Comparison of ENCODE assay signal across 8 cellular contexts in genomic region chr11:73760680-73761402, GRCh38. TPM values are rescaled to one million over a fixed set of nuclear protein-coding genes. Genes with fewer than 3 reads are reported as not detected.
DNase-seq lines count a peak whose midpoint lies in the region; FAIRE-seq and TF ChIP-seq lines count a peak whose summit lies in the region.

Gene RAB6A (minus strand): TSS chr11:73761074. CDS start chr11:73760635, 439 bp downstream.

- no peak within 1 kb of the TSS for H2BK120ac ChIP-seq in H9 (ENCODE audit: low read depth, low read length, poor library complexity, severe bottlenecking)

- no peak within 1 kb of the TSS for H2BK5ac ChIP-seq in H9 (ENCODE audit: insufficient read length, low read length)

- H3K36me3 Mint-ChIP-seq in H9 (ENCODE audit: insufficient read depth in 1 of 3, low read depth in 3 of 3) (peaks cover 0 to 4% (median 4%) of the 10 kb centered on the region in 3 experiments; a peak in 2 of 7 replicates), nephron (ENCODE audit: low read depth) (peaks cover 4% of the 10 kb centered on the region)
- peaks cover 3% of the 10 kb centered on the region for H3K36me3 Mint-ChIP-seq in stimulated activated naive CD8-positive, alpha-beta T cell treated with anti-CD3 and anti-CD28 coated beads, Interleukin-15, Interleukin-2, amounts not matched to agents 100 ng/mL and 50 ng/mL, for 24 hours (ENCODE audit: low read depth)

- H4K91ac ChIP-seq in H9 (ENCODE audit: insufficient read length, low read depth, low read length), result no peak within 1 kb of the TSS

- peaks cover 4% of the 10 kb centered on the region for H3K79me1 ChIP-seq in H9 (ENCODE audit: insufficient read depth, low read depth, low read length, poor library complexity, severe bottlenecking)

- peak within 1 kb of the TSS; percentile 98 for H3K4me2 ChIP-seq in H9 (ENCODE audit: insufficient read depth, insufficient read length, low read length)

- H3K27me3 Mint-ChIP-seq in H9 (ENCODE audit: low read depth) (peaks cover 4% of the 10 kb centered on the region; the same call in 1 of the 2 replicates), nephron (ENCODE audit: low read depth) (no peaks in the 10 kb centered on the region)
- no peaks in the 10 kb centered on the region for H3K27me3 Mint-ChIP-seq in stimulated activated naive CD8-positive, alpha-beta T cell treated with anti-CD3 and anti-CD28 coated beads, Interleukin-15, Interleukin-2, amounts not matched to agents 100 ng/mL and 50 ng/mL, for 24 hours

- peak within 1 kb of the TSS; percentile 95 to 98 (median 98) for H3K27ac Mint-ChIP-seq in H9
- peak within 1 kb of the TSS; percentile 95 to 99 (median 99) for H3K27ac Mint-ChIP-seq in nephron
- H3K27ac Mint-ChIP-seq in stimulated activated naive CD8-positive, alpha-beta T cell treated with anti-CD3 and anti-CD28 coated beads, Interleukin-15, Interleukin-2, amounts not matched to agents 100 ng/mL and 50 ng/mL, for 24 hours, result peak within 1 kb of the TSS; percentile 93

- no peak within 1 kb of the TSS for H2AK5ac ChIP-seq in H9 (ENCODE audit: insufficient read length, low read length)

- H3K4me3 Mint-ChIP-seq in H9 (peak within 1 kb of the TSS; percentile 90 to 99), nephron (peak within 1 kb of the TSS; percentile 97 to 99 (median 97))
- H3K4me3 Mint-ChIP-seq in stimulated activated naive CD8-positive, alpha-beta T cell treated with anti-CD3 and anti-CD28 coated beads, Interleukin-15, Interleukin-2, amounts not matched to agents 100 ng/mL and 50 ng/mL, for 24 hours, result peak within 1 kb of the TSS; percentile 93

- no peaks in the 10 kb centered on the region for H3K4me1 ChIP-seq in H9 (ENCODE audit: insufficient read depth, low read length)

- no CpG with 5 or more reads among the region's 74 CpGs for WGBS in H9 (ENCODE audit: extremely low coverage, insufficient read length, low lambda C conversion rate)

- H3K9me3 Mint-ChIP-seq in H9 (no peaks in the 10 kb centered on the region; a peak in 1 of 5 replicates), nephron (no peaks in the 10 kb centered on the region)
- no peaks in the 10 kb centered on the region for H3K9me3 Mint-ChIP-seq in stimulated activated naive CD8-positive, alpha-beta T cell treated with anti-CD3 and anti-CD28 coated beads, Interleukin-15, Interleukin-2, amounts not matched to agents 100 ng/mL and 50 ng/mL, for 24 hours

- no peak within 1 kb of the TSS for H3K27ac ChIP-seq in H9 (ENCODE audit: insufficient read length, low read depth, low read length)

- H3K23me2 ChIP-seq in H9 (ENCODE audit: insufficient read length, low read depth, low read length, poor library complexity, severe bottlenecking), result peaks cover 4% of the 10 kb centered on the region

- H3K79me2 ChIP-seq in H9 (ENCODE audit: insufficient read depth, low read length), result peaks cover 19% of the 10 kb centered on the region; the same call in 1 of the 2 replicates

- H2BK15ac ChIP-seq in H9 (ENCODE audit: low read depth, low read length), result no peak within 1 kb of the TSS

- H2AFZ ChIP-seq in H9 (ENCODE audit: low read length), result peak within 1 kb of the TSS; percentile 50

- H3K23ac ChIP-seq in H9 (ENCODE audit: insufficient read length, low read depth, low read length), result no peak within 1 kb of the TSS

- H3K18ac ChIP-seq in H9 (ENCODE audit: insufficient read length, low read depth, low read length), result peak within 1 kb of the TSS; percentile 66

- H3K14ac ChIP-seq in H9 (ENCODE audit: insufficient read depth, low read length), result peak within 1 kb of the TSS; percentile 90

- no peak within 1 kb of the TSS for H3K56ac ChIP-seq in H9 (ENCODE audit: insufficient read length, low read depth, low read length)

- no peak within 1 kb of the TSS for H4K8ac ChIP-seq in H9 (replicated peaks; ENCODE audit: insufficient read length, low read depth, low read length)

- no peaks in the 10 kb centered on the region for H3K27me3 ChIP-seq in H9 (ENCODE audit: insufficient read depth, low read length)

- peak within 1 kb of the TSS; percentile 75 for H3K9ac ChIP-seq in H9 (ENCODE audit: extremely low read depth, insufficient read length, low read length)

- H3K4me3 ChIP-seq in fibroblast of pulmonary artery (replicated peaks; ENCODE audit: low read depth, low read length), result peak within 1 kb of the TSS; percentile 97

- H3K9me3 ChIP-seq in H9 (ENCODE audit: control insufficient read depth, low read depth, low read length), result no peaks in the 10 kb centered on the region

- DNase-seq in H9, result peak; percentile 99
- peak; percentile 100 for DNase-seq in M059J (ENCODE audit: low read depth)
- peak; percentile 100 for DNase-seq in SHP77 (lab: John Stamatoyannopoulos, UW)
- DNase-seq in activated effector memory CD4-positive, alpha-beta T cell treated with Interleukin-2 at 50 U/mL for 16 hours, result peak; percentile 99
- DNase-seq in fibroblast of pulmonary artery (ENCODE audit: low read depth), result peak; percentile 100

- H3K4ac ChIP-seq in H9 (ENCODE audit: low read depth, low read length), result no peak within 1 kb of the TSS

- TF ChIP-seq CTCF in H9 (conservative IDR thresholded peaks at IDR 0.05), result peak; percentile 34; the same call in 2 of the 3 replicates
- TF ChIP-seq CTCF in fibroblast of pulmonary artery (IDR thresholded peaks at IDR 0.05; ENCODE audit: low read length, missing control alignments), result peak; percentile 9
- peak; percentile 33 to 37 (median 36) for TF ChIP-seq CTCF in nephron (IDR thresholded peaks at IDR 0.05; ENCODE audit: unreplicated experiment in 3 of 3)

- no peak within 1 kb of the TSS for H2BK12ac ChIP-seq in H9 (ENCODE audit: insufficient read length, low read depth, low read length)

- H4K5ac ChIP-seq in H9 (ENCODE audit: insufficient read length, low read depth, low read length), result no peak within 1 kb of the TSS

- H3K4me1 Mint-ChIP-seq in H9, result peaks cover 25 to 31% of the 10 kb centered on the region in 2 experiments
- H3K4me1 Mint-ChIP-seq in nephron, result peaks cover 28% of the 10 kb centered on the region
- peaks cover 36% of the 10 kb centered on the region for H3K4me1 Mint-ChIP-seq in stimulated activated naive CD8-positive, alpha-beta T cell treated with anti-CD3 and anti-CD28 coated beads, Interleukin-15, Interleukin-2, amounts not matched to agents 100 ng/mL and 50 ng/mL, for 24 hours (ENCODE audit: low read depth)

- H4K20me1 ChIP-seq in H9 (ENCODE audit: control insufficient read depth, insufficient read depth, insufficient read length), result no peaks in the 10 kb centered on the region

- H2BK20ac ChIP-seq in H9 (ENCODE audit: low read depth, low read length, poor library complexity, severe bottlenecking), result no peak within 1 kb of the TSS

- FAIRE-seq in G401.6 (lab: Jason Lieb, UNC), result peak; percentile 97

- H3T11ph ChIP-seq in H9 (ENCODE audit: low read length), result no peak within 1 kb of the TSS

RNA-seq across cellular contexts. Expression of gene RAB6A, which starts in this region (rescaled TPM):
- total RNA-seq in H9 (2021), result 72.8 and 74.4 TPM in 2 replicates
- 87.9 and 89.7 TPM in 2 replicates for total RNA-seq in M059J (2014; rRNA removed; shearing (Covaris generic))
